ENCODE assay signal across 1 cellular context in the genomic region with DNA sequence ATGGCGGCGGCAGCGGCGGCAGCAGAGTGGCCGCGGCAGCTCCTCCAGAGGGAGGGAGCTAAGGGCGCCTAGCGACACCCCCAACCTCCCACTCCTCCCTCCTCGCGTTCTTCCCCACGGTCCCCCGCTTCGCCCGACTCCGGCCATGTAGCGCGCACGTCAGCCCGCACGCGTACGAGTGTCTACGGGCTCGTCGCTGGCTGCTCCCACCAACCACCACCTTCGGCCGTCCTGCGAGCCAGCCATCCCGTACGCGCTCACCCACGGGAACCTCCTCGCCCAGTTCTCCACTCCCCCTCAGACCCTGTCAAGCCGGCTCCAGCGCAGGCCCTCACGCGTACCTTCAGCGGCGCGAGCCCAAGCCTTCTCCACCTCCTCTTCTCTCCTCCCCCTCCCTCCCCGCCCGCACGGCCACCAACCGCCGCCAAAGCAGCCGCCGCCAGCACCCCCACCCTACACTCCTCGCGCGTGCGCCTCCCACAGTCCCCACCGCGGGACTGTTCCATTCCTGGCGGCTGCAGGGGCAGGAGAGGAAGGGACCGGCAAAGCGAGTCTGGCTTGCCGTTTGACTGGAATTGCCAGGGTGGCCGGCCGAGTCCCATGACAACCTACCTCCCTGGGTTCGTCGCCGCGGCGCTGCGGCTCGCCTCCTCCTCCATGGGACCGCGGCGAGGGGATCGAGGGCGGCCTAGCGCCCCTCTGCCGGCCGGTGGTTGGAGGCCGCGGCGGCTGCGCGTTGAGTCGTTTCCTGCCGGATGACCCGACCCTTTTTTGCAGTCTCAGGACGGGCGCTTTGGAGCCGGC.
A peak's percentile ranks its signal among the peaks of the same experiment; 100 is the strongest.
TF ChIP-seq lines count a peak whose summit lies in the region.

A gene (plus strand): TSS at position 774 of the 804 bp plus-strand sequence. CDS start 20,689 bp downstream, outside the sequence.
A gene with protein sequence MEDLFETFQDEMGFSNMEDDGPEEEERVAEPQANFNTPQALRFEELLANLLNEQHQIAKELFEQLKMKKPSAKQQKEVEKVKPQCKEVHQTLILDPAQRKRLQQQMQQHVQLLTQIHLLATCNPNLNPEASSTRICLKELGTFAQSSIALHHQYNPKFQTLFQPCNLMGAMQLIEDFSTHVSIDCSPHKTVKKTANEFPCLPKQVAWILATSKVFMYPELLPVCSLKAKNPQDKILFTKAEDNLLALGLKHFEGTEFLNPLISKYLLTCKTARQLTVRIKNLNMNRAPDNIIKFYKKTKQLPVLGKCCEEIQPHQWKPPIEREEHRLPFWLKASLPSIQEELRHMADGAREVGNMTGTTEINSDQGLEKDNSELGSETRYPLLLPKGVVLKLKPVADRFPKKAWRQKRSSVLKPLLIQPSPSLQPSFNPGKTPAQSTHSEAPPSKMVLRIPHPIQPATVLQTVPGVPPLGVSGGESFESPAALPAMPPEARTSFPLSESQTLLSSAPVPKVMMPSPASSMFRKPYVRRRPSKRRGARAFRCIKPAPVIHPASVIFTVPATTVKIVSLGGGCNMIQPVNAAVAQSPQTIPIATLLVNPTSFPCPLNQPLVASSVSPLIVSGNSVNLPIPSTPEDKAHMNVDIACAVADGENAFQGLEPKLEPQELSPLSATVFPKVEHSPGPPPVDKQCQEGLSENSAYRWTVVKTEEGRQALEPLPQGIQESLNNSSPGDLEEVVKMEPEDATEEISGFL (minus strand): TSS at position 457 of the 804 bp plus-strand sequence. CDS start 8,338 bp downstream, outside the sequence.

TF ChIP-seq in HepG2, 621 proteins besides CTCF, POLR2A, EP300 and RAD21 (continued from another document and continues in another):
- TF ChIP-seq, protein P1, sequence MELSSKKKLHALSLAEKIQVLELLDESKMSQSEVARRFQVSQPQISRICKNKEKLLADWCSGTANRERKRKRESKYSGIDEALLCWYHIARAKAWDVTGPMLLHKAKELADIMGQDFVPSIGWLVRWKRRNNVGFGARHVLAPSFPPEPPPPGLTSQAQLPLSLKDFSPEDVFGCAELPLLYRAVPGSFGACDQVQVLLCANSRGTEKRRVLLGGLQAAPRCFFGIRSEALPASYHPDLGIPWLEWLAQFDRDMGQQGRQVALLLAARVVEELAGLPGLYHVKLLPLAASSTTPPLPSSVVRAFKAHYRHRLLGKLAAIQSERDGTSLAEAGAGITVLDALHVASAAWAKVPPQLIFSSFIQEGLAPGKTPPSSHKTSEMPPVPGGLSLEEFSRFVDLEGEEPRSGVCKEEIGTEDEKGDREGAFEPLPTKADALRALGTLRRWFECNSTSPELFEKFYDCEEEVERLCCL (CRISPR knock-in tag; IDR thresholded peaks at IDR 0.05; ENCODE audit: borderline replicate concordance), result peak; percentile 44; the same call in 1 of the 2 replicates
- TF ChIP-seq, protein P2, sequence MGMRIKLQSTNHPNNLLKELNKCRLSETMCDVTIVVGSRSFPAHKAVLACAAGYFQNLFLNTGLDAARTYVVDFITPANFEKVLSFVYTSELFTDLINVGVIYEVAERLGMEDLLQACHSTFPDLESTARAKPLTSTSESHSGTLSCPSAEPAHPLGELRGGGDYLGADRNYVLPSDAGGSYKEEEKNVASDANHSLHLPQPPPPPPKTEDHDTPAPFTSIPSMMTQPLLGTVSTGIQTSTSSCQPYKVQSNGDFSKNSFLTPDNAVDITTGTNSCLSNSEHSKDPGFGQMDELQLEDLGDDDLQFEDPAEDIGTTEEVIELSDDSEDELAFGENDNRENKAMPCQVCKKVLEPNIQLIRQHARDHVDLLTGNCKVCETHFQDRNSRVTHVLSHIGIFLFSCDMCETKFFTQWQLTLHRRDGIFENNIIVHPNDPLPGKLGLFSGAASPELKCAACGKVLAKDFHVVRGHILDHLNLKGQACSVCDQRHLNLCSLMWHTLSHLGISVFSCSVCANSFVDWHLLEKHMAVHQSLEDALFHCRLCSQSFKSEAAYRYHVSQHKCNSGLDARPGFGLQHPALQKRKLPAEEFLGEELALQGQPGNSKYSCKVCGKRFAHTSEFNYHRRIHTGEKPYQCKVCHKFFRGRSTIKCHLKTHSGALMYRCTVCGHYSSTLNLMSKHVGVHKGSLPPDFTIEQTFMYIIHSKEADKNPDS (CRISPR knock-in tag; IDR thresholded peaks at IDR 0.05), result peak; percentile 77
- TF ChIP-seq ZNF317 (CRISPR knock-in tag; IDR thresholded peaks at IDR 0.05) (peak; percentile 73), ZBTB38 (CRISPR knock-in tag; IDR thresholded peaks at IDR 0.05) (peak; percentile 51; the same call in 1 of the 2 replicates), GATA4 (IDR thresholded peaks at IDR 0.05; ENCODE audit: borderline replicate concordance, low read depth) (peak; percentile 48; the same call in 1 of the 2 replicates), MBD4 (IDR thresholded peaks at IDR 0.05; ENCODE audit: borderline replicate concordance, low read length) (no peak), NPAS2 (CRISPR knock-in tag; IDR thresholded peaks at IDR 0.05; ENCODE audit: borderline replicate concordance) (no peak), ZNF605 (CRISPR knock-in tag; IDR thresholded peaks at IDR 0.05) (peak; percentile 69; the same call in 1 of the 2 replicates), HES4 (CRISPR knock-in tag; IDR thresholded peaks at IDR 0.05; ENCODE audit: borderline replicate concordance) (no peak; the same call in none of the 2 replicates), GTF3A (CRISPR knock-in tag; conservative IDR thresholded peaks at IDR 0.05) (no peak), ISL2 (CRISPR knock-in tag; IDR thresholded peaks at IDR 0.05) (no peak; the same call in 1 of the 2 replicates), KMT2A (CRISPR knock-in tag; IDR thresholded peaks at IDR 0.05) (peak; percentile 36), ZMYM3 (CRISPR knock-in tag; IDR thresholded peaks at IDR 0.05) (peak; percentile 12; the same call in 1 of the 2 replicates), ZNF772 (CRISPR knock-in tag; IDR thresholded peaks at IDR 0.05) (peak; percentile 73; the same call in 1 of the 2 replicates), HNRNPL (IDR thresholded peaks at IDR 0.05; ENCODE audit: low read depth, low read length) (0 out of 2 replicates have a peak, but pooled peaks have one; percentile 4)
- TF ChIP-seq, protein P3, sequence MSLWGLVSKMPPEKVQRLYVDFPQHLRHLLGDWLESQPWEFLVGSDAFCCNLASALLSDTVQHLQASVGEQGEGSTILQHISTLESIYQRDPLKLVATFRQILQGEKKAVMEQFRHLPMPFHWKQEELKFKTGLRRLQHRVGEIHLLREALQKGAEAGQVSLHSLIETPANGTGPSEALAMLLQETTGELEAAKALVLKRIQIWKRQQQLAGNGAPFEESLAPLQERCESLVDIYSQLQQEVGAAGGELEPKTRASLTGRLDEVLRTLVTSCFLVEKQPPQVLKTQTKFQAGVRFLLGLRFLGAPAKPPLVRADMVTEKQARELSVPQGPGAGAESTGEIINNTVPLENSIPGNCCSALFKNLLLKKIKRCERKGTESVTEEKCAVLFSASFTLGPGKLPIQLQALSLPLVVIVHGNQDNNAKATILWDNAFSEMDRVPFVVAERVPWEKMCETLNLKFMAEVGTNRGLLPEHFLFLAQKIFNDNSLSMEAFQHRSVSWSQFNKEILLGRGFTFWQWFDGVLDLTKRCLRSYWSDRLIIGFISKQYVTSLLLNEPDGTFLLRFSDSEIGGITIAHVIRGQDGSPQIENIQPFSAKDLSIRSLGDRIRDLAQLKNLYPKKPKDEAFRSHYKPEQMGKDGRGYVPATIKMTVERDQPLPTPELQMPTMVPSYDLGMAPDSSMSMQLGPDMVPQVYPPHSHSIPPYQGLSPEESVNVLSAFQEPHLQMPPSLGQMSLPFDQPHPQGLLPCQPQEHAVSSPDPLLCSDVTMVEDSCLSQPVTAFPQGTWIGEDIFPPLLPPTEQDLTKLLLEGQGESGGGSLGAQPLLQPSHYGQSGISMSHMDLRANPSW (CRISPR knock-in tag; IDR thresholded peaks at IDR 0.05; ENCODE audit: borderline replicate concordance), result peak; percentile 48; the same call in 1 of the 2 replicates
- TF ChIP-seq, protein P4, sequence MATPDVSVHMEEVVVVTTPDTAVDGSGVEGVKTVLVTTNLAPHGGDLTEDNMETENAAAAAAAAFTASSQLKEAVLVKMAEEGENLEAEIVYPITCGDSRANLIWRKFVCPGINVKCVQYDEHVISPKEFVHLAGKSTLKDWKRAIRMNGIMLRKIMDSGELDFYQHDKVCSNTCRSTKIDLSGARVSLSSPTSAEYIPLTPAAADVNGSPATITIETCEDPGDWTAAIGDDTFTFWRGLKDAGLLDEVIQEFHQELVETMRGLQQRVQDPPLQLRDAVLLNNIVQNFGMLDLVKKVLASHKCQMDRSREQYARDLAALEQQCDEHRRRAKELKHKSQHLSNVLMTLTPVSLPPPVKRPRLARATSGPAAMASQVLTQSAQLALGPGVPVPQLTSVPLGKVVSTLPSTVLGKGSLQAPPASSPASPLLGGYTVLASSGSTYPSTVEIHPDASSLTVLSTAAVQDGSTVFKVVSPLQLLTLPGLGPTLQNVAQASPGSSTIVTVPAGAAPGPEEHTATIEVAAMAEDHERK (CRISPR knock-in tag; IDR thresholded peaks at IDR 0.05; ENCODE audit: low read depth), result no peak
- TF ChIP-seq, protein P5, sequence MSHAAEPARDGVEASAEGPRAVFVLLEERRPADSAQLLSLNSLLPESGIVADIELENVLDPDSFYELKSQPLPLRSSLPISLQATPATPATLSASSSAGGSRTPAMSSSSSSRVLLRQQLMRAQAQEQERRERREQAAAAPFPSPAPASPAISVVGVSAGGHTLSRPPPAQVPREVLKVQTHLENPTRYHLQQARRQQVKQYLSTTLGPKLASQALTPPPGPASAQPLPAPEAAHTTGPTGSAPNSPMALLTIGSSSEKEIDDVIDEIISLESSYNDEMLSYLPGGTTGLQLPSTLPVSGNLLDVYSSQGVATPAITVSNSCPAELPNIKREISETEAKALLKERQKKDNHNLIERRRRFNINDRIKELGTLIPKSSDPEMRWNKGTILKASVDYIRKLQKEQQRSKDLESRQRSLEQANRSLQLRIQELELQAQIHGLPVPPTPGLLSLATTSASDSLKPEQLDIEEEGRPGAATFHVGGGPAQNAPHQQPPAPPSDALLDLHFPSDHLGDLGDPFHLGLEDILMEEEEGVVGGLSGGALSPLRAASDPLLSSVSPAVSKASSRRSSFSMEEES (CRISPR knock-in tag; IDR thresholded peaks at IDR 0.05), result peak; percentile 9; the same call in 1 of the 2 replicates
- TF ChIP-seq, protein P6, sequence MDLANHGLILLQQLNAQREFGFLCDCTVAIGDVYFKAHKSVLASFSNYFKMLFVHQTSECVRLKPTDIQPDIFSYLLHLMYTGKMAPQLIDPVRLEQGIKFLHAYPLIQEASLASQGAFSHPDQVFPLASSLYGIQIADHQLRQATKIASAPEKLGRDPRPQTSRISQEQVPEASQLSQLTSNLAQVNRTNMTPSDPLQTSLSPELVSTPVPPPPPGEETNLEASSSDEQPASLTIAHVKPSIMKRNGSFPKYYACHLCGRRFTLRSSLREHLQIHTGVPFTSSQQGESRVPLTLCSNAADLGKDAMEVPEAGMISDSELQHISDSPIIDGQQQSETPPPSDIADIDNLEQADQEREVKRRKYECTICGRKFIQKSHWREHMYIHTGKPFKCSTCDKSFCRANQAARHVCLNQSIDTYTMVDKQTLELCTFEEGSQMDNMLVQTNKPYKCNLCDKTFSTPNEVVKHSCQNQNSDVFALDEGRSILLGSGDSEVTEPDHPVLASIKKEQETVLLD (CRISPR knock-in tag; IDR thresholded peaks at IDR 0.05; ENCODE audit: low read depth), result peak; percentile 63; the same call in 1 of the 2 replicates
- TF ChIP-seq, protein P7, sequence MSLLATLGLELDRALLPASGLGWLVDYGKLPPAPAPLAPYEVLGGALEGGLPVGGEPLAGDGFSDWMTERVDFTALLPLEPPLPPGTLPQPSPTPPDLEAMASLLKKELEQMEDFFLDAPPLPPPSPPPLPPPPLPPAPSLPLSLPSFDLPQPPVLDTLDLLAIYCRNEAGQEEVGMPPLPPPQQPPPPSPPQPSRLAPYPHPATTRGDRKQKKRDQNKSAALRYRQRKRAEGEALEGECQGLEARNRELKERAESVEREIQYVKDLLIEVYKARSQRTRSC (CRISPR knock-in tag; IDR thresholded peaks at IDR 0.05; ENCODE audit: low read depth), result peak; percentile 32; the same call in 1 of the 2 replicates
- TF ChIP-seq, protein P8, sequence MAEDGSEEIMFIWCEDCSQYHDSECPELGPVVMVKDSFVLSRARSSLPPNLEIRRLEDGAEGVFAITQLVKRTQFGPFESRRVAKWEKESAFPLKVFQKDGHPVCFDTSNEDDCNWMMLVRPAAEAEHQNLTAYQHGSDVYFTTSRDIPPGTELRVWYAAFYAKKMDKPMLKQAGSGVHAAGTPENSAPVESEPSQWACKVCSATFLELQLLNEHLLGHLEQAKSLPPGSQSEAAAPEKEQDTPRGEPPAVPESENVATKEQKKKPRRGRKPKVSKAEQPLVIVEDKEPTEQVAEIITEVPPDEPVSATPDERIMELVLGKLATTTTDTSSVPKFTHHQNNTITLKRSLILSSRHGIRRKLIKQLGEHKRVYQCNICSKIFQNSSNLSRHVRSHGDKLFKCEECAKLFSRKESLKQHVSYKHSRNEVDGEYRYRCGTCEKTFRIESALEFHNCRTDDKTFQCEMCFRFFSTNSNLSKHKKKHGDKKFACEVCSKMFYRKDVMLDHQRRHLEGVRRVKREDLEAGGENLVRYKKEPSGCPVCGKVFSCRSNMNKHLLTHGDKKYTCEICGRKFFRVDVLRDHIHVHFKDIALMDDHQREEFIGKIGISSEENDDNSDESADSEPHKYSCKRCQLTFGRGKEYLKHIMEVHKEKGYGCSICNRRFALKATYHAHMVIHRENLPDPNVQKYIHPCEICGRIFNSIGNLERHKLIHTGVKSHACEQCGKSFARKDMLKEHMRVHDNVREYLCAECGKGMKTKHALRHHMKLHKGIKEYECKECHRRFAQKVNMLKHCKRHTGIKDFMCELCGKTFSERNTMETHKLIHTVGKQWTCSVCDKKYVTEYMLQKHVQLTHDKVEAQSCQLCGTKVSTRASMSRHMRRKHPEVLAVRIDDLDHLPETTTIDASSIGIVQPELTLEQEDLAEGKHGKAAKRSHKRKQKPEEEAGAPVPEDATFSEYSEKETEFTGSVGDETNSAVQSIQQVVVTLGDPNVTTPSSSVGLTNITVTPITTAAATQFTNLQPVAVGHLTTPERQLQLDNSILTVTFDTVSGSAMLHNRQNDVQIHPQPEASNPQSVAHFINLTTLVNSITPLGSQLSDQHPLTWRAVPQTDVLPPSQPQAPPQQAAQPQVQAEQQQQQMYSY (CRISPR knock-in tag; IDR thresholded peaks at IDR 0.05), result no peak
- TF ChIP-seq, protein P9, sequence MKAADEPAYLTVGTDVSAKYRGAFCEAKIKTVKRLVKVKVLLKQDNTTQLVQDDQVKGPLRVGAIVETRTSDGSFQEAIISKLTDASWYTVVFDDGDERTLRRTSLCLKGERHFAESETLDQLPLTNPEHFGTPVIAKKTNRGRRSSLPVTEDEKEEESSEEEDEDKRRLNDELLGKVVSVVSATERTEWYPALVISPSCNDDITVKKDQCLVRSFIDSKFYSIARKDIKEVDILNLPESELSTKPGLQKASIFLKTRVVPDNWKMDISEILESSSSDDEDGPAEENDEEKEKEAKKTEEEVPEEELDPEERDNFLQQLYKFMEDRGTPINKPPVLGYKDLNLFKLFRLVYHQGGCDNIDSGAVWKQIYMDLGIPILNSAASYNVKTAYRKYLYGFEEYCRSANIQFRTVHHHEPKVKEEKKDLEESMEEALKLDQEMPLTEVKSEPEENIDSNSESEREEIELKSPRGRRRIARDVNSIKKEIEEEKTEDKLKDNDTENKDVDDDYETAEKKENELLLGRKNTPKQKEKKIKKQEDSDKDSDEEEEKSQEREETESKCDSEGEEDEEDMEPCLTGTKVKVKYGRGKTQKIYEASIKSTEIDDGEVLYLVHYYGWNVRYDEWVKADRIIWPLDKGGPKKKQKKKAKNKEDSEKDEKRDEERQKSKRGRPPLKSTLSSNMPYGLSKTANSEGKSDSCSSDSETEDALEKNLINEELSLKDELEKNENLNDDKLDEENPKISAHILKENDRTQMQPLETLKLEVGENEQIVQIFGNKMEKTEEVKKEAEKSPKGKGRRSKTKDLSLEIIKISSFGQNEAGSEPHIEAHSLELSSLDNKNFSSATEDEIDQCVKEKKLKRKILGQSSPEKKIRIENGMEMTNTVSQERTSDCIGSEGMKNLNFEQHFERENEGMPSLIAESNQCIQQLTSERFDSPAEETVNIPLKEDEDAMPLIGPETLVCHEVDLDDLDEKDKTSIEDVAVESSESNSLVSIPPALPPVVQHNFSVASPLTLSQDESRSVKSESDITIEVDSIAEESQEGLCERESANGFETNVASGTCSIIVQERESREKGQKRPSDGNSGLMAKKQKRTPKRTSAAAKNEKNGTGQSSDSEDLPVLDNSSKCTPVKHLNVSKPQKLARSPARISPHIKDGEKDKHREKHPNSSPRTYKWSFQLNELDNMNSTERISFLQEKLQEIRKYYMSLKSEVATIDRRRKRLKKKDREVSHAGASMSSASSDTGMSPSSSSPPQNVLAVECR (CRISPR knock-in tag; IDR thresholded peaks at IDR 0.05; ENCODE audit: borderline replicate concordance), result peak; percentile 94
